1 cellular context compared by ENCODE assay signal in genomic region chr12:128267246-128267622, GRCh38.
TF ChIP-seq lines count a peak whose summit lies in the region.

No MANE protein-coding gene starts in this region.

TF ChIP-seq in HepG2, 621 proteins besides CTCF, POLR2A, EP300 and RAD21:
- TF ChIP-seq TRIM22 (IDR thresholded peaks at IDR 0.05) (no peak), IKZF4 (CRISPR knock-in tag; IDR thresholded peaks at IDR 0.05; ENCODE audit: borderline replicate concordance, low read depth, not compliant biosample characterization) (no peak), FOXO1 (CRISPR knock-in tag; IDR thresholded peaks at IDR 0.05) (no peak), NFAT5 (CRISPR knock-in tag; IDR thresholded peaks at IDR 0.05) (no peak), ZNF646 (CRISPR knock-in tag; IDR thresholded peaks at IDR 0.05) (no peak), SAFB2 (CRISPR knock-in tag; IDR thresholded peaks at IDR 0.05; ENCODE audit: borderline replicate concordance, low read depth) (no peak)
